8 cellular contexts compared by ENCODE assay signal in the genomic region with DNA sequence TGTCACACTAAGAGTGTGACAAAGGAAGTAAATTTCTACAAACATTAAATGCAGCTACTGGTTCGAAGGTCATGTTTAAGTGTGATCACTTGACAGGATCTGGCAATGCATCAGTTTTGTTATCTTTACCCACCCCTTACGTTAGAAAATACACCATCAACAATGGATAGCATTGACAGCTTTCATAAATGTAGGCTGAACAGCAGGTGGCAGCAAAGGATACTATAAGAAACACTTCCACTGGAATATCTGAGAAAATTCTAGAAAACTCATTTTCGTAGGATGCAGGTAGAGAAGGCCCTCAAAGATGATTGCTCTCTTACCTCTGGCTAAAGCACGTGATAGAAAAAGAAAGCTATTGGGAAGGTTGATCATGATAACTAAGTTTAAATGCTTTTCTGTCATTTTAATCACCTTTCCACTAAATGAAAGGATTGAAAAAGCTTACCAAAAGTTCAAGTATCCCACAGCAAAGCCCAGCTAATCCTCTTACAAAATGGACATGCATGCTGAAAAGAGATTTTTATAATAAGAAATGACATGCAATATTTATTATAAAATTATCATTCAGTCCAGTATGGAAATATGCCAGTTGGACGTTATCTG.
DNase-seq lines count a peak whose midpoint lies in the region; ATAC-seq, FAIRE-seq and TF ChIP-seq lines count a peak whose summit lies in the region.

No MANE protein-coding gene starts in this region.

- H3K4me1 ChIP-seq in BE2C = 0 out of 2 replicates have a peak, but pooled peaks cover 3% of the 10 kb centered on the region

- peak; percentile 57 for DNase-seq in BE2C
- DNase-seq in NCI-H1092 (lab: John Stamatoyannopoulos, UW) = peak; percentile 38
- DNase-seq in activated B cell treated with CpG ODN at 0.5 μM for 24 hours = no peak
- DNase-seq in T-helper 1 cell = no peak
- DNase-seq in activated naive CD8-positive, alpha-beta T cell treated with anti-CD3 and anti-CD28 coated beads, Interleukin-2, amount 50 U/mL, for 24 hours = no peak

- intact Hi-C loops in activated B cell treated with CpG ODN at 0.5 μM for 24 hours (cut with micrococcal nuclease) = loop anchor here (1.0 kb wide), 1 partner anchor 1698 kb away; no protein-coding TSS in a partner anchor

- no peaks in the 10 kb centered on the region for H3K9me3 Mint-ChIP-seq in activated B cell treated with CpG ODN at 0.5 μM for 24 hours
- no peaks in the 10 kb centered on the region for H3K9me3 Mint-ChIP-seq in activated naive CD8-positive, alpha-beta T cell treated with anti-CD3 and anti-CD28 coated beads, Interleukin-2, amount 50 U/mL, for 24 hours

- POLR2A ChIA-PET in activated B cell treated with CpG ODN at 0.5 μM for 24 hours (lab: Charles Lee) = no interaction called here

- H3K4me3 Mint-ChIP-seq in activated B cell treated with CpG ODN at 0.5 μM for 24 hours = no peak overlapping the region
- H3K4me3 Mint-ChIP-seq in activated naive CD8-positive, alpha-beta T cell treated with anti-CD3 and anti-CD28 coated beads, Interleukin-2, amount 50 U/mL, for 24 hours = no peak overlapping the region

- peak; percentile 99 for FAIRE-seq in islet of Langerhans (lab: Jason Lieb, UNC)

- no peak overlapping the region for H3K27ac Mint-ChIP-seq in activated B cell treated with CpG ODN at 0.5 μM for 24 hours
- H3K27ac Mint-ChIP-seq in activated naive CD8-positive, alpha-beta T cell treated with anti-CD3 and anti-CD28 coated beads, Interleukin-2, amount 50 U/mL, for 24 hours = no peak overlapping the region

- H3K4me3 ChIP-seq in BE2C (ENCODE audit: low read depth, low read length) = no peak overlapping the region

- TF ChIP-seq CTCF in BE2C (IDR thresholded peaks at IDR 0.05; ENCODE audit: low read depth, low read length) (peak; percentile 75), activated B cell treated with CpG ODN at 0.5 μM for 24 hours (IDR thresholded peaks at IDR 0.05) (no peak)

- peaks cover 20% of the 10 kb centered on the region for H3K27me3 Mint-ChIP-seq in activated B cell treated with CpG ODN at 0.5 μM for 24 hours
- peaks cover 34% of the 10 kb centered on the region for H3K27me3 Mint-ChIP-seq in activated naive CD8-positive, alpha-beta T cell treated with anti-CD3 and anti-CD28 coated beads, Interleukin-2, amount 50 U/mL, for 24 hours

- H3K36me3 Mint-ChIP-seq in activated B cell treated with CpG ODN at 0.5 μM for 24 hours (ENCODE audit: low read depth) = no peaks in the 10 kb centered on the region
- no peaks in the 10 kb centered on the region for H3K36me3 Mint-ChIP-seq in activated naive CD8-positive, alpha-beta T cell treated with anti-CD3 and anti-CD28 coated beads, Interleukin-2, amount 50 U/mL, for 24 hours (ENCODE audit: low read depth)

- ATAC-seq in GM18498 (IDR thresholded peaks at IDR 0.05; ENCODE audit: unreplicated experiment) = peak; percentile 44
- ATAC-seq in activated B cell treated with CpG ODN at 0.5 μM for 24 hours (ENCODE audit: low read depth) = peak; percentile 34
- ATAC-seq in GM18909 (IDR thresholded peaks at IDR 0.05; ENCODE audit: poor library complexity, unreplicated experiment) = no peak
- no peak for ATAC-seq in activated naive CD8-positive, alpha-beta T cell treated with anti-CD3 and anti-CD28 coated beads, Interleukin-2, amount 50 U/mL, for 24 hours

- no peaks in the 10 kb centered on the region for H3K36me3 ChIP-seq in BE2C

- H3K9me3 ChIP-seq in BE2C = no peaks in the 10 kb centered on the region

- peaks cover 10% of the 10 kb centered on the region for H3K4me1 Mint-ChIP-seq in activated B cell treated with CpG ODN at 0.5 μM for 24 hours
- peaks cover 5% of the 10 kb centered on the region for H3K4me1 Mint-ChIP-seq in activated naive CD8-positive, alpha-beta T cell treated with anti-CD3 and anti-CD28 coated beads, Interleukin-2, amount 50 U/mL, for 24 hours

- CTCF ChIA-PET in activated B cell treated with CpG ODN at 0.5 μM for 24 hours (lab: Charles Lee) = interaction anchor here (0.8 to 2.7 kb wide), 5 partner anchors 9 to 1700 kb away, joined by 4 to 12 read pairs (median 7); no protein-coding TSS in a partner anchor

- no peaks in the 10 kb centered on the region for H3K27me3 ChIP-seq in BE2C

Comparison
In these comparisons a context has a peak if more than half of its experiments do, and no peak if none do; other contexts are left out.
1. DNase-seq: peak in BE2C (single experiment) and NCI-H1092 (single experiment); none in activated B cell treated with CpG ODN at 0.5 μM for 24 hours (single experiment), T-helper 1 cell (0 of 5) and activated naive CD8-positive, alpha-beta T cell treated with anti-CD3 and anti-CD28 coated beads, Interleukin-2, amount 50 U/mL, for 24 hours (single experiment).
2. ATAC-seq: peak in GM18498 (single experiment) and activated B cell treated with CpG ODN at 0.5 μM for 24 hours (single experiment); none in GM18909 (single experiment) and activated naive CD8-positive, alpha-beta T cell treated with anti-CD3 and anti-CD28 coated beads, Interleukin-2, amount 50 U/mL, for 24 hours (single experiment).